Comparison of ENCODE assay signal across 17 cellular contexts in the genomic region with DNA sequence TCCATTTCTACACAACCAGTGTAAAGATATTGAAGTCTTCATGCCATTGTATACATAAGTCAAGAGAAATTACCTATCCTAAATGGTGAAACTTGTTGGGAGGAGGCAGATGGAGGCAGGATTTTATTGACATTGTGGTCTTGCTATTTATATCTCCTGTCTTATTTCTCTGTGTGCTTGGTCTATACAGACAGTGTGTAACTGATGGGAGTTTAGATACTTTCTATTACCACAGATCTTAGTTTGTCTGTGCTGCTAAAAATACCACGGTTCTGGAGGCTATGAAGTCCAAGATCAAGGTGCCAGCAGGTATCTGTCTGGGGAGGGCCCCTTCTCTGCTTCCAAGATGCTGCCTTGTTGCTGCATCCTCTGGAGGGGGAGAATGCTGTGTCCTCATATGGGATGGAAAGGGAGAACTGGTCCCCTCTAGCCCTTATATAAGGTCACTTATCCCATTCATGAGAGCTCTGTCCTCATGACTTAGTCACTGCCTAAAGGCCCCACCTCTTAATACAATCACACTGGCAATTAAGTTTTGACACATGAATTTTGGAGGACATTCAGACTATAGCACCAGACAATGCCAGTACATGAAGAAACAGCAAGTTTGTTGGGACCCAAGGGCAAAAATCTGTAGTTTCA.
"Had no signal": no experiment of that assay in that cellular context is flagged by ENCODE, and none has a peak within 500 bp of the region (broad histone marks: within the 10 kb centered on the region; RNA-seq: fewer than 3 reads in every experiment).

No MANE protein-coding gene starts in this region.

- FAIRE-seq: endothelial cell of umbilical vein, TTC549 had no signal

- H3K4me3 ChIP-seq: lung, tibial nerve had no signal

- H3K27me3 ChIP-seq: tibial nerve had no signal

- DNase-seq: activated CD4-positive, alpha-beta T cell treated with anti-CD3 and anti-CD28 coated beads for 4 hours; activated CD8-positive, alpha-beta memory T cell treated with anti-CD3 and anti-CD28 coated beads, Interleukin-2, amount 50 U/mL, for 4 hours; activated CD8-positive, alpha-beta T cell treated with anti-CD3 and anti-CD28 coated beads, Interleukin-2, amount 10 ng/mL, durations not matched to agents 7 days and 5 days; activated gamma-delta T cell treated with Interleukin-2 at 50 U/mL for 16 hours; activated naive CD8-positive, alpha-beta T cell treated with anti-CD3 and anti-CD28 coated beads for 36 hours; amygdala; effector CD8-positive, alpha-beta T cell; foreskin fibroblast; immature natural killer cell; stimulated activated CD4-positive, alpha-beta T cell treated with anti-CD3 and anti-CD28 coated beads, Interleukin-12 subunit alpha, Interleukin-12 subunit beta, amount 100 ng/mL, for 4 hours; stimulated activated CD4-positive, alpha-beta T cell treated with anti-CD3 and anti-CD28 coated beads, Interleukin-2, amount 100 ng/mL, for 24 hours; SW 1271 had no signal

- H3K36me3 ChIP-seq: tibial nerve had no signal

- H3K9me3 ChIP-seq: tibial nerve had no signal

- ATAC-seq: activated CD8-positive, alpha-beta T cell treated with anti-CD3 and anti-CD28 coated beads, Interleukin-2, amount 10 ng/mL, durations not matched to agents 7 days and 5 days; sciatic nerve had no signal
